Comparison of ENCODE assay signal across 12 cellular contexts in the genomic region with DNA sequence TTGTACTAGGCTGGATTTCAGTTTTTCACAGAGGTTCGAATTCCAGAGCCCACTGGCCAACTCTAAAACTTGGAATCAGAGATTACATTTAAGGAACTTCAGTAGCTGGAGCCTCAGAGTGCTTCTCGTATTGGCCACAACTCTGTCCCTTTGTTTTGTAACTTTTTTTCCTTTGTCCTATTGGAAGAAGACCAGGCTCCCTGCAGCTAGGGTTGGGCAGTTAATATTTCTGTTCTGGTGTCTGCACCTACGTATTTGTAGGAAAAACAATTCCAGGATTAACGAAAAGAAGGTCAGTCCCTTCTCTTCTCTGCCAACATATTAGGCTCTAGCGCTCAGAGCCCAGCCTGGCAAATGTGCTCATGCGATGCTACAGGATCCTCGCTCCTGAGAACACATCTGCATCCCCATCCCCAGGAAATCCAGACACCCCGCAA. TPM values are rescaled to one million over a fixed set of nuclear protein-coding genes. Genes with fewer than 3 reads are reported as not detected.
DNase-seq lines count a peak whose midpoint lies in the region; TF ChIP-seq lines count a peak whose summit lies in the region.
"Had no signal": no experiment of that assay in that cellular context is flagged by ENCODE, and none has a peak within 500 bp of the region (broad histone marks: within the 10 kb centered on the region; RNA-seq: fewer than 3 reads in every experiment).

No MANE protein-coding gene starts in this region.

- CTCF ChIA-PET in Caco-2 (lab: Charles Lee): no interaction called here

- H3K36me3 ChIP-seq in right atrium auricular region: no peaks in the 10 kb centered on the region
- no peaks in the 10 kb centered on the region for H3K36me3 ChIP-seq in rectal smooth muscle tissue (ENCODE audit: control insufficient read depth, insufficient read depth, low read length)
- no peaks in the 10 kb centered on the region for H3K36me3 ChIP-seq in Caco-2 (ENCODE audit: control insufficient read depth, insufficient read depth, low read length)

- no peak overlapping the region for H3K9ac ChIP-seq in rectal smooth muscle tissue (ENCODE audit: low read length)

- H3K36me3 Mint-ChIP-seq in Caco-2 (ENCODE audit: insufficient read depth, unreplicated experiment): no peaks in the 10 kb centered on the region

- H3K9me3 ChIP-seq in right atrium auricular region (no peaks in the 10 kb centered on the region), Caco-2 (no peaks in the 10 kb centered on the region)
- H3K9me3 ChIP-seq: mucosa of descending colon had no signal

- H3K27ac ChIP-seq in right atrium auricular region (peak overlapping the region; percentile 78 to 79), rectal smooth muscle tissue (ENCODE audit: low read depth, low read length) (peak overlapping the region; percentile 71)

- H3K4me3 Mint-ChIP-seq in Caco-2 (ENCODE audit: unreplicated experiment): no peak overlapping the region
- H3K4me3 Mint-ChIP-seq: stimulated activated effector memory CD8-positive, alpha-beta T cell treated with anti-CD3 and anti-CD28 coated beads, Interleukin-12 subunit alpha, Interleukin-12 subunit beta, amount 100 ng/mL, for 72 hours had no signal

- DNase-seq in Daoy (ENCODE audit: low read depth): peak; percentile 46
- peak; percentile 50 for DNase-seq in amniotic epithelial cell (ENCODE audit: low read depth)
- DNase-seq in right atrium auricular region (ENCODE audit: low spot score): no peak
- no peak for DNase-seq in activated CD4-positive, alpha-beta T cell treated with anti-CD3 and anti-CD28 coated beads, Interleukin-2, amount 50 U/mL, for 4 hours
- DNase-seq in NCI-H345 treated with DMSO at 0.1 percent for 48 hours (lab: John Stamatoyannopoulos, UW; ENCODE audit: unreplicated experiment): no peak
- DNase-seq in Caco-2: no peak
- no peak for DNase-seq in NCI-H69 (lab: John Stamatoyannopoulos, UW)
- DNase-seq: activated effector memory CD4-positive, alpha-beta T cell treated with anti-CD3 and anti-CD28 coated beads, Interleukin-2, amount 50 U/mL, for 16 hours; mucosa of descending colon had no signal

- peaks cover 8% of the 10 kb centered on the region for H3K4me1 Mint-ChIP-seq in Caco-2 (ENCODE audit: low read depth, unreplicated experiment)
- H3K4me1 Mint-ChIP-seq: stimulated activated effector memory CD8-positive, alpha-beta T cell treated with anti-CD3 and anti-CD28 coated beads, Interleukin-12 subunit alpha, Interleukin-12 subunit beta, amount 100 ng/mL, for 72 hours had no signal

- no peaks in the 10 kb centered on the region for H3K27me3 ChIP-seq in right atrium auricular region
- H3K27me3 ChIP-seq in rectal smooth muscle tissue (ENCODE audit: control insufficient read depth, insufficient read depth, low read length): peaks cover 3% of the 10 kb centered on the region
- H3K27me3 ChIP-seq in Caco-2 (replicated peaks; ENCODE audit: control insufficient read depth, insufficient read depth, low read length): peaks cover 2% of the 10 kb centered on the region

- peaks cover 36% of the 10 kb centered on the region for H3K27me3 Mint-ChIP-seq in Caco-2 (ENCODE audit: insufficient read depth, unreplicated experiment)

- BruUV-seq in Caco-2 (replicated peaks; lab: Mats Ljungman, UMichigan): no TSS peak

- H3K4me3 ChIP-seq in right atrium auricular region: peak overlapping the region; percentile 50 to 69
- H3K4me3 ChIP-seq in rectal smooth muscle tissue (ENCODE audit: low read length): peak overlapping the region; percentile 77
- H3K4me3 ChIP-seq in Caco-2 (ENCODE audit: low read depth, low read length): no peak overlapping the region
- H3K4me3 ChIP-seq: K562, mucosa of descending colon had no signal

- peaks cover 0 to 16% of the 10 kb centered on the region in 2 donors for H3K4me1 ChIP-seq in right atrium auricular region
- peaks cover 20% of the 10 kb centered on the region for H3K4me1 ChIP-seq in rectal smooth muscle tissue (ENCODE audit: control insufficient read depth, insufficient read depth, low read length)
- peaks cover 35% of the 10 kb centered on the region for H3K4me1 ChIP-seq in Caco-2

- intact Hi-C loops in Caco-2 (cut with micrococcal nuclease; ENCODE audit: unreplicated experiment): loop anchor here (2.0 to 10.0 kb wide), 3 partner anchors 57 to 1155 kb away; no protein-coding TSS in a partner anchor

- no peak for TF ChIP-seq CTCF in right atrium auricular region (IDR thresholded peaks at IDR 0.05)
- no peak for TF ChIP-seq CTCF in Caco-2 (IDR thresholded peaks at IDR 0.05; ENCODE audit: insufficient read depth in 1 of 2, low read depth in 1 of 2, low read length in 1 of 2, severe bottlenecking in 1 of 2, unreplicated experiment in 1 of 2)

- H3K27ac Mint-ChIP-seq in Caco-2 (ENCODE audit: unreplicated experiment): no peak overlapping the region
- H3K27ac Mint-ChIP-seq: stimulated activated effector memory CD8-positive, alpha-beta T cell treated with anti-CD3 and anti-CD28 coated beads, Interleukin-12 subunit alpha, Interleukin-12 subunit beta, amount 100 ng/mL, for 72 hours had no signal

- POLR2A ChIA-PET in Caco-2 (lab: Charles Lee): no interaction called here

- H3K9me3 Mint-ChIP-seq in Caco-2 (ENCODE audit: unreplicated experiment): no peaks in the 10 kb centered on the region
- H3K9me3 Mint-ChIP-seq: stimulated activated effector memory CD8-positive, alpha-beta T cell treated with anti-CD3 and anti-CD28 coated beads, Interleukin-12 subunit alpha, Interleukin-12 subunit beta, amount 100 ng/mL, for 72 hours had no signal

RNA-seq across cellular contexts. Expression of gene CDH11, which starts 1.9 kb away (rescaled TPM):
- 46.9 and 74.5 TPM in 2 replicates for total RNA-seq in Daoy (2014; rRNA removed; shearing (Covaris generic))
- total RNA-seq in right atrium auricular region (10 to 100 TPM; 51.6 to 59.1 TPM), Caco-2 (2022) (0.37 TPM in 1 of 2 replicates, not detected in the other)

Comparison
In these comparisons a context has a peak if more than half of its experiments do, and no peak if none do; other contexts are left out.
1. DNase-seq: peak in Daoy (single experiment) and amniotic epithelial cell (single experiment); none in right atrium auricular region (single experiment), activated CD4-positive, alpha-beta T cell treated with anti-CD3 and anti-CD28 coated beads, Interleukin-2, amount 50 U/mL, for 4 hours (0 of 2), NCI-H345 treated with DMSO at 0.1 percent for 48 hours (single experiment), Caco-2 (0 of 2) and NCI-H69 (single experiment).
2. RNA of gene CDH11, which starts 1.9 kb away (total RNA-seq): 51.6 to 59.1 TPM in right atrium auricular region and 46.9 to 74.5 TPM in Daoy; 0.37 TPM in Caco-2; every median in the first group is over 10 times any median in the second.